In the genomic region with DNA sequence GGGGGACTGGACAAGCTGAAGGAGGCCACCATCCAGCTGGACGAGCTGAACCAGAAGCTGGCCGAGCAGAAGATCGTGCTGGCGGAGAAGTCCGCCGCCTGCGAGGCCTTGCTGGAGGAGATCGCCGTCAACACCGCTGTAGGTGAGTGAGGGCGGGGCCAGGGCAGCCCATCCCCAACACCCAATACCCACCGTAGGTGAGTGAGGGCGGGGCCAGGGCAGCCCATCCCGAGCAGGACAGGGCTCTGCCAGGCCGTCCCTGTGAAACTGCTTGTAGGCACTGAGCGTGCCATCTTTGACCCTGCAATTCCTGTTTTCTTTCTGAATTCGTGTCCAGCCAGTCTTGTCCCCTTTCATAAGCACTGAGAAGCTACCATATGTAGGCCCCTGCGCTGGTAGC, we compare ENCODE assay signal across 2 cellular contexts.
TF ChIP-seq lines count a peak whose summit lies in the region.

No MANE protein-coding gene starts in this region.

TF ChIP-seq in GM23338, 12 proteins besides CTCF, POLR2A, EP300 and RAD21 (continued from another document):
- TF ChIP-seq, protein P1, sequence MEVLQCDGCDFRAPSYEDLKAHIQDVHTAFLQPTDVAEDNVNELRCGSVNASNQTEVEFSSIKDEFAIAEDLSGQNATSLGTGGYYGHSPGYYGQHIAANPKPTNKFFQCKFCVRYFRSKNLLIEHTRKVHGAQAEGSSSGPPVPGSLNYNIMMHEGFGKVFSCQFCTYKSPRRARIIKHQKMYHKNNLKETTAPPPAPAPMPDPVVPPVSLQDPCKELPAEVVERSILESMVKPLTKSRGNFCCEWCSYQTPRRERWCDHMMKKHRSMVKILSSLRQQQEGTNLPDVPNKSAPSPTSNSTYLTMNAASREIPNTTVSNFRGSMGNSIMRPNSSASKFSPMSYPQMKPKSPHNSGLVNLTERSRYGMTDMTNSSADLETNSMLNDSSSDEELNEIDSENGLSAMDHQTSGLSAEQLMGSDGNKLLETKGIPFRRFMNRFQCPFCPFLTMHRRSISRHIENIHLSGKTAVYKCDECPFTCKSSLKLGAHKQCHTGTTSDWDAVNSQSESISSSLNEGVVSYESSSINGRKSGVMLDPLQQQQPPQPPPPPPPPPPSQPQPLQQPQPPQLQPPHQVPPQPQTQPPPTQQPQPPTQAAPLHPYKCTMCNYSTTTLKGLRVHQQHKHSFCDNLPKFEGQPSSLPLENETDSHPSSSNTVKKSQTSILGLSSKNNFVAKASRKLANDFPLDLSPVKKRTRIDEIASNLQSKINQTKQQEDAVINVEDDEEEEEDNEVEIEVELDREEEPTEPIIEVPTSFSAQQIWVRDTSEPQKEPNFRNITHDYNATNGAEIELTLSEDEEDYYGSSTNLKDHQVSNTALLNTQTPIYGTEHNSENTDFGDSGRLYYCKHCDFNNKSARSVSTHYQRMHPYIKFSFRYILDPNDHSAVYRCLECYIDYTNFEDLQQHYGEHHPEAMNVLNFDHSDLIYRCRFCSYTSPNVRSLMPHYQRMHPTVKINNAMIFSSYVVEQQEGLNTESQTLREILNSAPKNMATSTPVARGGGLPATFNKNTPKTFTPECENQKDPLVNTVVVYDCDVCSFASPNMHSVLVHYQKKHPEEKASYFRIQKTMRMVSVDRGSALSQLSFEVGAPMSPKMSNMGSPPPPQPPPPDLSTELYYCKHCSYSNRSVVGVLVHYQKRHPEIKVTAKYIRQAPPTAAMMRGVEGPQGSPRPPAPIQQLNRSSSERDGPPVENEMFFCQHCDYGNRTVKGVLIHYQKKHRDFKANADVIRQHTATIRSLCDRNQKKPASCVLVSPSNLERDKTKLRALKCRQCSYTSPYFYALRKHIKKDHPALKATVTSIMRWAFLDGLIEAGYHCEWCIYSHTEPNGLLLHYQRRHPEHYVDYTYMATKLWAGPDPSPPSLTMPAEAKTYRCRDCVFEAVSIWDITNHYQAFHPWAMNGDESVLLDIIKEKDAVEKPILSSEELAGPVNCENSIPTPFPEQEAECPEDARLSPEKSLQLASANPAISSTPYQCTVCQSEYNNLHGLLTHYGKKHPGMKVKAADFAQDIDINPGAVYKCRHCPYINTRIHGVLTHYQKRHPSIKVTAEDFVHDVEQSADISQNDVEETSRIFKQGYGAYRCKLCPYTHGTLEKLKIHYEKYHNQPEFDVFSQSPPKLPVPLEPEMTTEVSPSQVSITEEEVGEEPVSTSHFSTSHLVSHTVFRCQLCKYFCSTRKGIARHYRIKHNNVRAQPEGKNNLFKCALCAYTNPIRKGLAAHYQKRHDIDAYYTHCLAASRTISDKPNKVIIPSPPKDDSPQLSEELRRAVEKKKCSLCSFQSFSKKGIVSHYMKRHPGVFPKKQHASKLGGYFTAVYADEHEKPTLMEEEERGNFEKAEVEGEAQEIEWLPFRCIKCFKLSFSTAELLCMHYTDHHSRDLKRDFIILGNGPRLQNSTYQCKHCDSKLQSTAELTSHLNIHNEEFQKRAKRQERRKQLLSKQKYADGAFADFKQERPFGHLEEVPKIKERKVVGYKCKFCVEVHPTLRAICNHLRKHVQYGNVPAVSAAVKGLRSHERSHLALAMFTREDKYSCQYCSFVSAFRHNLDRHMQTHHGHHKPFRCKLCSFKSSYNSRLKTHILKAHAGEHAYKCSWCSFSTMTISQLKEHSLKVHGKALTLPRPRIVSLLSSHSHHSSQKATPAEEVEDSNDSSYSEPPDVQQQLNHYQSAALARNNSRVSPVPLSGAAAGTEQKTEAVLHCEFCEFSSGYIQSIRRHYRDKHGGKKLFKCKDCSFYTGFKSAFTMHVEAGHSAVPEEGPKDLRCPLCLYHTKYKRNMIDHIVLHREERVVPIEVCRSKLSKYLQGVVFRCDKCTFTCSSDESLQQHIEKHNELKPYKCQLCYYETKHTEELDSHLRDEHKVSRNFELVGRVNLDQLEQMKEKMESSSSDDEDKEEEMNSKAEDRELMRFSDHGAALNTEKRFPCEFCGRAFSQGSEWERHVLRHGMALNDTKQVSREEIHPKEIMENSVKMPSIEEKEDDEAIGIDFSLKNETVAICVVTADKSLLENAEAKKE (CRISPR knock-in tag; IDR thresholded peaks at IDR 0.05) = no peak
- TF ChIP-seq, protein P2, sequence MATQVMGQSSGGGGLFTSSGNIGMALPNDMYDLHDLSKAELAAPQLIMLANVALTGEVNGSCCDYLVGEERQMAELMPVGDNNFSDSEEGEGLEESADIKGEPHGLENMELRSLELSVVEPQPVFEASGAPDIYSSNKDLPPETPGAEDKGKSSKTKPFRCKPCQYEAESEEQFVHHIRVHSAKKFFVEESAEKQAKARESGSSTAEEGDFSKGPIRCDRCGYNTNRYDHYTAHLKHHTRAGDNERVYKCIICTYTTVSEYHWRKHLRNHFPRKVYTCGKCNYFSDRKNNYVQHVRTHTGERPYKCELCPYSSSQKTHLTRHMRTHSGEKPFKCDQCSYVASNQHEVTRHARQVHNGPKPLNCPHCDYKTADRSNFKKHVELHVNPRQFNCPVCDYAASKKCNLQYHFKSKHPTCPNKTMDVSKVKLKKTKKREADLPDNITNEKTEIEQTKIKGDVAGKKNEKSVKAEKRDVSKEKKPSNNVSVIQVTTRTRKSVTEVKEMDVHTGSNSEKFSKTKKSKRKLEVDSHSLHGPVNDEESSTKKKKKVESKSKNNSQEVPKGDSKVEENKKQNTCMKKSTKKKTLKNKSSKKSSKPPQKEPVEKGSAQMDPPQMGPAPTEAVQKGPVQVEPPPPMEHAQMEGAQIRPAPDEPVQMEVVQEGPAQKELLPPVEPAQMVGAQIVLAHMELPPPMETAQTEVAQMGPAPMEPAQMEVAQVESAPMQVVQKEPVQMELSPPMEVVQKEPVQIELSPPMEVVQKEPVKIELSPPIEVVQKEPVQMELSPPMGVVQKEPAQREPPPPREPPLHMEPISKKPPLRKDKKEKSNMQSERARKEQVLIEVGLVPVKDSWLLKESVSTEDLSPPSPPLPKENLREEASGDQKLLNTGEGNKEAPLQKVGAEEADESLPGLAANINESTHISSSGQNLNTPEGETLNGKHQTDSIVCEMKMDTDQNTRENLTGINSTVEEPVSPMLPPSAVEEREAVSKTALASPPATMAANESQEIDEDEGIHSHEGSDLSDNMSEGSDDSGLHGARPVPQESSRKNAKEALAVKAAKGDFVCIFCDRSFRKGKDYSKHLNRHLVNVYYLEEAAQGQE (IDR thresholded peaks at IDR 0.05; ENCODE audit: unreplicated experiment) = no peak
- no peak for TF ChIP-seq ZNF331 (CRISPR knock-in tag; IDR thresholded peaks at IDR 0.05; ENCODE audit: low read depth)
- TF ChIP-seq STAT1 (IDR thresholded peaks at IDR 0.05; ENCODE audit: unreplicated experiment) = no peak
- TF ChIP-seq, protein P3, sequence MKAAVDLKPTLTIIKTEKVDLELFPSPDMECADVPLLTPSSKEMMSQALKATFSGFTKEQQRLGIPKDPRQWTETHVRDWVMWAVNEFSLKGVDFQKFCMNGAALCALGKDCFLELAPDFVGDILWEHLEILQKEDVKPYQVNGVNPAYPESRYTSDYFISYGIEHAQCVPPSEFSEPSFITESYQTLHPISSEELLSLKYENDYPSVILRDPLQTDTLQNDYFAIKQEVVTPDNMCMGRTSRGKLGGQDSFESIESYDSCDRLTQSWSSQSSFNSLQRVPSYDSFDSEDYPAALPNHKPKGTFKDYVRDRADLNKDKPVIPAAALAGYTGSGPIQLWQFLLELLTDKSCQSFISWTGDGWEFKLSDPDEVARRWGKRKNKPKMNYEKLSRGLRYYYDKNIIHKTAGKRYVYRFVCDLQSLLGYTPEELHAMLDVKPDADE (IDR thresholded peaks at IDR 0.05) = no peak
- no peak for TF ChIP-seq EZH2 (IDR thresholded peaks at IDR 0.05; ENCODE audit: low read depth, unreplicated experiment)
- TF ChIP-seq CREB1 (CRISPR knock-in tag; IDR thresholded peaks at IDR 0.05; ENCODE audit: low read depth) = no peak
TF ChIP-seq in GM23338: peak in this region for 0.

TF ChIP-seq in WTC11, 78 proteins besides CTCF, POLR2A, EP300 and RAD21 (continued from another document):
- TF ChIP-seq, protein P4, sequence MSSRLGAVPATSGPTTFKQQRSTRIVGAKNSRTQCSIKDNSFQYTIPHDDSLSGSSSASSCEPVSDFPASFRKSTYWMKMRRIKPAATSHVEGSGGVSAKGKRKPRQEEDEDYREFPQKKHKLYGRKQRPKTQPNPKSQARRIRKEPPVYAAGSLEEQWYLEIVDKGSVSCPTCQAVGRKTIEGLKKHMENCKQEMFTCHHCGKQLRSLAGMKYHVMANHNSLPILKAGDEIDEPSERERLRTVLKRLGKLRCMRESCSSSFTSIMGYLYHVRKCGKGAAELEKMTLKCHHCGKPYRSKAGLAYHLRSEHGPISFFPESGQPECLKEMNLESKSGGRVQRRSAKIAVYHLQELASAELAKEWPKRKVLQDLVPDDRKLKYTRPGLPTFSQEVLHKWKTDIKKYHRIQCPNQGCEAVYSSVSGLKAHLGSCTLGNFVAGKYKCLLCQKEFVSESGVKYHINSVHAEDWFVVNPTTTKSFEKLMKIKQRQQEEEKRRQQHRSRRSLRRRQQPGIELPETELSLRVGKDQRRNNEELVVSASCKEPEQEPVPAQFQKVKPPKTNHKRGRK (CRISPR knock-in tag; IDR thresholded peaks at IDR 0.05; ENCODE audit: borderline replicate concordance) = no peak
- no peak for TF ChIP-seq RORB (CRISPR knock-in tag; IDR thresholded peaks at IDR 0.05)
- no peak for TF ChIP-seq ZNF416 (CRISPR knock-in tag; IDR thresholded peaks at IDR 0.05)
- TF ChIP-seq, protein P5, sequence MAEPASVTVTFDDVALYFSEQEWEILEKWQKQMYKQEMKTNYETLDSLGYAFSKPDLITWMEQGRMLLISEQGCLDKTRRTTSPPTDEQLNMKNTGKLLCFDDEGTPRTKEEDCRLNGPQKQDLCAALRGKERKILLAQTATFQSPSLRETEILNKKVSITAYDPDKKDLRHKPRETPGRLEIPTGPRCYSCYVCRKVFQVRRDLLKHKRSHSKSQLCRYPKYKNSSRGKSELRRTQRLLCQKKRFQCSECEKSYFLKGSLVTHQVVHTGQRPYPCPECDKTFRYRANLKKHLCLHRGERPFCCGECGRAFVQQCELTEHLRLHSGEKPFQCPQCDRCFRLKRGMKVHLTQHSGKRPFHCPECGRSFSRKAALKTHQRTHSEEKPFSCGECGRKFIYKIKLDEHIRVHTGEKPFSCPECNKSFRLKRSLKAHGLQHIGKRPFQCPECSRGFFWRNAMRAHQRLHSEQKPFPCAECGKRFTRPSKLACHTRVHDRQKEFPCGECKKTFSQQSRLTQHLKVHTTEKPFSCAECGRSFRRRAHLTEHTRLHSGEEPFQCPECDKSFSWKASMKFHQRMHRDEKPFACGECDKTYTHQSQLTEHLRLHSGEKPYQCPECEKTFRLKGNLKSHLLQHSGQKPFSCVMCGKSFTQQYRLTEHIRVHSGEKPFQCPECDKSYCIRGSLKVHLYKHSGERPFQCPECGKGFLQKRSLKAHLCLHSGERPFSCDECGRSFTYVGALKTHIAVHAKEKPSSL (CRISPR knock-in tag; conservative IDR thresholded peaks at IDR 0.05) = no peak
- TF ChIP-seq TEAD1 (CRISPR knock-in tag; IDR thresholded peaks at IDR 0.05) = no peak
- no peak for TF ChIP-seq OVOL2 (CRISPR knock-in tag; IDR thresholded peaks at IDR 0.05; ENCODE audit: borderline replicate concordance)
- TF ChIP-seq ZNF121 (CRISPR knock-in tag; IDR thresholded peaks at IDR 0.05) = no peak
- TF ChIP-seq, protein P6, sequence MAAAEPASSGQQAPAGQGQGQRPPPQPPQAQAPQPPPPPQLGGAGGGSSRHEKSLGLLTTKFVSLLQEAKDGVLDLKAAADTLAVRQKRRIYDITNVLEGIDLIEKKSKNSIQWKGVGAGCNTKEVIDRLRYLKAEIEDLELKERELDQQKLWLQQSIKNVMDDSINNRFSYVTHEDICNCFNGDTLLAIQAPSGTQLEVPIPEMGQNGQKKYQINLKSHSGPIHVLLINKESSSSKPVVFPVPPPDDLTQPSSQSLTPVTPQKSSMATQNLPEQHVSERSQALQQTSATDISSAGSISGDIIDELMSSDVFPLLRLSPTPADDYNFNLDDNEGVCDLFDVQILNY (CRISPR knock-in tag; IDR thresholded peaks at IDR 0.05) = no peak
- TF ChIP-seq, protein P7, sequence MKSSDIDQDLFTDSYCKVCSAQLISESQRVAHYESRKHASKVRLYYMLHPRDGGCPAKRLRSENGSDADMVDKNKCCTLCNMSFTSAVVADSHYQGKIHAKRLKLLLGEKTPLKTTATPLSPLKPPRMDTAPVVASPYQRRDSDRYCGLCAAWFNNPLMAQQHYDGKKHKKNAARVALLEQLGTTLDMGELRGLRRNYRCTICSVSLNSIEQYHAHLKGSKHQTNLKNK (CRISPR knock-in tag; IDR thresholded peaks at IDR 0.05) = no peak
- no peak for TF ChIP-seq JAZF1 (CRISPR knock-in tag; IDR thresholded peaks at IDR 0.05)
- no peak for TF ChIP-seq TCF7 (CRISPR knock-in tag; IDR thresholded peaks at IDR 0.05; ENCODE audit: low read depth)
